Comparison of ENCODE assay signal across 15 cellular contexts in genomic region chr16:15631730-15632409, GRCh38.
"Had no signal": no experiment of that assay in that cellular context is flagged by ENCODE, and none has a peak within 500 bp of the region (broad histone marks: within the 10 kb centered on the region; RNA-seq: fewer than 3 reads in every experiment).

No MANE protein-coding gene starts in this region.

- H3K9me3 Mint-ChIP-seq: natural killer cell treated with Interleukin-12 subunit alpha and Interleukin-12 subunit beta and Interleukin-15 and Interleukin-18, amount 100 ng/mL, for 72 hours had no signal

- H3K27me3 Mint-ChIP-seq: natural killer cell treated with Interleukin-12 subunit alpha and Interleukin-12 subunit beta and Interleukin-15 and Interleukin-18, amount 100 ng/mL, for 72 hours; progenitor cell of endocrine pancreas had no signal

- H3K4me3 Mint-ChIP-seq: natural killer cell treated with Interleukin-12 subunit alpha and Interleukin-12 subunit beta and Interleukin-15 and Interleukin-18, amount 100 ng/mL, for 72 hours had no signal

- DNase-seq: activated effector memory CD4-positive, alpha-beta T cell treated with anti-CD3 and anti-CD28 coated beads, Interleukin-2, amount 50 U/mL, for 16 hours; adrenal gland; colonic mucosa; esophagus squamous epithelium; foreskin keratinocyte; heart left ventricle; left colon; occipital lobe; right cardiac atrium; small intestine; T1000; transverse colon had no signal

- H3K27me3 ChIP-seq: adrenal gland, colonic mucosa, esophagus squamous epithelium, foreskin keratinocyte, heart left ventricle, transverse colon had no signal

- H3K27ac Mint-ChIP-seq: progenitor cell of endocrine pancreas had no signal

- H3K9me3 ChIP-seq: adrenal gland, colonic mucosa, esophagus squamous epithelium, heart left ventricle, transverse colon had no signal

- ATAC-seq: foreskin keratinocyte; heart left ventricle; left colon; natural killer cell treated with Interleukin-12 subunit alpha and Interleukin-12 subunit beta and Interleukin-15 and Interleukin-18, amount 100 ng/mL, for 72 hours; right cardiac atrium had no signal

- H3K4me3 ChIP-seq: adrenal gland, colonic mucosa, esophagus squamous epithelium, heart left ventricle, lung, transverse colon had no signal

- H3K4me1 ChIP-seq: adrenal gland, colonic mucosa, esophagus squamous epithelium, foreskin keratinocyte had no signal

- H3K27ac ChIP-seq: adrenal gland, colonic mucosa, esophagus squamous epithelium, foreskin keratinocyte, heart left ventricle, transverse colon had no signal
